ENCODE assay signal across 23 cellular contexts in the genomic region with DNA sequence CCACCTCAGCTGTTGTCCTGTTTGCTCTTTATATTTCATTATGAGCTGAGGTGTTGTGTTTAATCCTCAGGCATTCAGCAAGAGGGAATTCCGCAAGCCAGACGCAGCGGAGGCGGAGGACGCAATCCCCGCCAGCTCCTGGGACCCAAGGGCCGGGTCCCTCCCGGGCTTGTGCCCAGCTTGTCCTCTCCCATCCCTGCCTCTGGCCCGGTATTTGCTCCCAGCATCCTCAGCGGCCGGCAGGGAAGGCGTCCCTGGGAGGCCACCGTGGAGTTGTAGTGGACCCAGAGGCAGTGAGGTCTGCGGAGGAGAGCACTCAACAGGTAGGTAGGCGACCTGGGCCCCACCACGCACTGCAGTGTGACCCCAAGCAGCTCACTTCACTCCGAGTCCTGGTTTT. TPM values are rescaled to one million over a fixed set of nuclear protein-coding genes. Genes with fewer than 3 reads are reported as not detected.
DNase-seq lines count a peak whose midpoint lies in the region; ATAC-seq and TF ChIP-seq lines count a peak whose summit lies in the region.
"Had no signal": no experiment of that assay in that cellular context is flagged by ENCODE, and none has a peak within 500 bp of the region (broad histone marks: within the 10 kb centered on the region; RNA-seq: fewer than 3 reads in every experiment).

No MANE protein-coding gene starts in this region.

- H2AFZ ChIP-seq in mammary epithelial cell (ENCODE audit: low read depth, low read length) (peak overlapping the region; percentile 39), mesenchymal stem cell (ENCODE audit: low read depth, low read length) (no peak overlapping the region)
- H2AFZ ChIP-seq: GM23338 had no signal

- in situ Hi-C loops in mammary epithelial cell (cut with MboI; ENCODE audit: low sequenced_read_pairs in 2 of 2) = no loop called here

- H2BK15ac ChIP-seq in mesenchymal stem cell (ENCODE audit: low read depth, poor library complexity, severe bottlenecking) = peak overlapping the region; percentile 94

- H3K9ac ChIP-seq in mammary epithelial cell (ENCODE audit: insufficient read depth, low read length) (no peak overlapping the region), mesenchymal stem cell (ENCODE audit: low read length) (no peak overlapping the region)
- H3K9ac ChIP-seq: BLaER1 had no signal

- H3K14ac ChIP-seq in mesenchymal stem cell (ENCODE audit: low read length in 2 of 2) = no peak overlapping the region

- WGBS in mammary epithelial cell (ENCODE audit: low coverage, missing lambda C conversion rate) = 56% methylated on average over 13 of the region's 17 CpGs
- 93% methylated on average over 16 of the region's 17 CpGs for WGBS in mesenchymal stem cell

- H4K8ac ChIP-seq in mesenchymal stem cell (ENCODE audit: low read length) = no peak overlapping the region

- H3K27ac ChIP-seq in mammary epithelial cell (ENCODE audit: insufficient read depth, low read depth, low read length) = no peak overlapping the region
- no peak overlapping the region for H3K27ac ChIP-seq in breast epithelium
- no peak overlapping the region for H3K27ac ChIP-seq in mesenchymal stem cell (ENCODE audit: low read length, poor library complexity, severe bottlenecking)
- H3K27ac ChIP-seq: BLaER1, HL-60 had no signal

- H2AK5ac ChIP-seq in mesenchymal stem cell (ENCODE audit: low read length, severe bottlenecking) = no peak overlapping the region

- H3K79me2 ChIP-seq in mammary epithelial cell (ENCODE audit: insufficient read depth, low read length) = no peaks in the 10 kb centered on the region

- DNase-seq in mammary epithelial cell (no peak), breast epithelium (ENCODE audit: low spot score in 2 of 2) (no peak), mesenchymal stem cell (no peak), sciatic nerve (ENCODE audit: low spot score) (peak; percentile 54)
- DNase-seq: CD4-positive, CD25-positive, alpha-beta regulatory T cell; DMS153; H9; HFFc6; NCI-H1048; NCI-H1417; NCI-H1694; NCI-H2029 treated with DMSO at 0.1 percent for 48 hours; NCI-H446 treated with DMSO at 0.1 percent for 48 hours; NCI-H526 treated with DMSO at 0.1 percent for 48 hours; Right ventricle myocardium superior; RPMI8226 had no signal

- H3K4me1 ChIP-seq in mammary epithelial cell (ENCODE audit: insufficient read depth, low read length) (peaks cover 6% of the 10 kb centered on the region), breast epithelium (peaks cover 0 to under 1% of the 10 kb centered on the region in 2 donors), mesenchymal stem cell (ENCODE audit: control insufficient read depth, insufficient read depth, low read depth, low read length) (peaks cover 8% of the 10 kb centered on the region)

- H3K4me2 ChIP-seq in mammary epithelial cell (ENCODE audit: insufficient read depth, low read depth, low read length) = no peak overlapping the region
- no peak overlapping the region for H3K4me2 ChIP-seq in mesenchymal stem cell (ENCODE audit: low read length, poor library complexity, severe bottlenecking)
- H3K4me2 ChIP-seq: BLaER1, GM23338 had no signal

- H2BK5ac ChIP-seq in mesenchymal stem cell (ENCODE audit: low read depth, low read length, poor library complexity, severe bottlenecking) = no peak overlapping the region

- peak overlapping the region; percentile 59 to 74 for H2BK12ac ChIP-seq in mesenchymal stem cell (ENCODE audit: low read length in 2 of 2)

- H3K79me1 ChIP-seq in mesenchymal stem cell (replicated peaks; ENCODE audit: low read length, poor library complexity, severe bottlenecking) = no peaks in the 10 kb centered on the region

- H2BK120ac ChIP-seq in mesenchymal stem cell (ENCODE audit: low read depth, low read length) = no peak overlapping the region

- H3K18ac ChIP-seq in mesenchymal stem cell (ENCODE audit: low read depth in 1 of 2, low read length in 2 of 2) = no peak overlapping the region

- CTCF ChIA-PET in mammary epithelial cell (lab: Charles Lee; ENCODE audit: low non-redundant PET) = no interaction called here

- dilution Hi-C loops in mammary epithelial cell (cut with HindIII; ENCODE audit: low sequenced_read_pairs) = no loop called here

- H3K36me3 ChIP-seq in mammary epithelial cell (ENCODE audit: insufficient read depth, low read length) (no peaks in the 10 kb centered on the region), breast epithelium (no peaks in the 10 kb centered on the region), mesenchymal stem cell (ENCODE audit: control insufficient read depth in 1 of 2, insufficient read depth in 2 of 2, low read depth in 1 of 2, low read length in 2 of 2) (no peaks in the 10 kb centered on the region)
- H3K36me3 ChIP-seq: BLaER1 had no signal

- no peak overlapping the region for H3K23ac ChIP-seq in mesenchymal stem cell (ENCODE audit: low read length in 2 of 2)

- no peaks in the 10 kb centered on the region for H3K27me3 ChIP-seq in mammary epithelial cell (ENCODE audit: insufficient read depth, low read length)
- H3K27me3 ChIP-seq in breast epithelium = no peaks in the 10 kb centered on the region
- H3K27me3 ChIP-seq in mesenchymal stem cell (ENCODE audit: control insufficient read depth in 1 of 2, insufficient read depth in 1 of 2, low read length in 2 of 2) = no peaks in the 10 kb centered on the region
- H3K27me3 ChIP-seq: BLaER1 had no signal

- H3K9me3 ChIP-seq in mammary epithelial cell (replicated peaks; ENCODE audit: insufficient read depth, low read length) (no peaks in the 10 kb centered on the region), breast epithelium (no peaks in the 10 kb centered on the region), mesenchymal stem cell (ENCODE audit: control insufficient read depth, low read length) (no peaks in the 10 kb centered on the region)
- H3K9me3 ChIP-seq: BLaER1 had no signal

- H4K20me1 ChIP-seq in mammary epithelial cell (ENCODE audit: insufficient read depth, low read length) = no peaks in the 10 kb centered on the region
- H4K20me1 ChIP-seq: BLaER1 had no signal

- H4K91ac ChIP-seq in mesenchymal stem cell (ENCODE audit: low read length) = peak overlapping the region; percentile 52

- BruUV-seq in mammary epithelial cell (replicated peaks; lab: Mats Ljungman, UMichigan) = no TSS peak

- TF ChIP-seq CTCF in mammary epithelial cell (conservative IDR thresholded peaks at IDR 0.05 in 1 of 2, IDR thresholded peaks at IDR 0.05 in 1 of 2; ENCODE audit: extremely low read depth in 1 of 2, insufficient read depth in 1 of 2, low read depth in 1 of 2, low read length in 2 of 2) = no peak
- TF ChIP-seq CTCF in breast epithelium (IDR thresholded peaks at IDR 0.05) = no peak

- no peak for TF ChIP-seq POLR2A in breast epithelium (IDR thresholded peaks at IDR 0.05)

- H3K4me3 ChIP-seq in mammary epithelial cell (replicated peaks in 1 of 3; ENCODE audit: insufficient read depth in 1 of 3, low read depth in 2 of 3, low read length in 3 of 3) (no peak overlapping the region), breast epithelium (no peak overlapping the region), mesenchymal stem cell (ENCODE audit: insufficient read depth in 1 of 2, low read depth in 1 of 2, low read length in 2 of 2) (no peak overlapping the region)
- H3K4me3 ChIP-seq: BLaER1, GM23338 had no signal

- no peak overlapping the region for H3K4ac ChIP-seq in mesenchymal stem cell (ENCODE audit: low read depth in 1 of 2, low read length in 2 of 2)

- intact Hi-C loops in mammary epithelial cell (cut with micrococcal nuclease) (no loop called here), breast epithelium (cut with DNase I; ENCODE audit: low total_unique reads) (no loop called here), sciatic nerve (cut with DNase I) (no loop called here)

- no peak for ATAC-seq in sciatic nerve
- ATAC-seq in GM19351 (IDR thresholded peaks at IDR 0.05; ENCODE audit: unreplicated experiment) = no peak
- no peak for ATAC-seq in HG02678 (IDR thresholded peaks at IDR 0.05; ENCODE audit: unreplicated experiment)
- ATAC-seq in HG03196 (IDR thresholded peaks at IDR 0.05; ENCODE audit: unreplicated experiment) = no peak
- no peak for ATAC-seq in GM21723 (IDR thresholded peaks at IDR 0.05; ENCODE audit: unreplicated experiment)

RNA-seq across cellular contexts. Expression of a gene that starts 42.5 kb away (rescaled TPM):
- total RNA-seq in mammary epithelial cell (10 to 100 TPM; 89.9 to 92.9 TPM), breast epithelium (100 to 1,000 TPM; 106 to 116 (median 116) TPM), sciatic nerve (230 TPM)
- polyA plus RNA-seq in mammary epithelial cell = 30.6 TPM
- 126 TPM for polyA minus RNA-seq in mammary epithelial cell
- polyA plus RNA-seq in mesenchymal stem cell (2013, experiment 1 of 2) = 15.6 TPM
- polyA plus RNA-seq in mesenchymal stem cell (2013, experiment 2 of 2) = 14.8 TPM
